1 cellular context compared by ENCODE assay signal in genomic region chr3:8441969-8442559, GRCh38.
A peak's percentile ranks its signal among the peaks of the same experiment; 100 is the strongest.
TF ChIP-seq lines count a peak whose summit lies in the region.

No MANE protein-coding gene starts in this region.

TF ChIP-seq in A549, 52 proteins besides CTCF, POLR2A, EP300 and RAD21 (continued from another document):
- TF ChIP-seq, protein P1, sequence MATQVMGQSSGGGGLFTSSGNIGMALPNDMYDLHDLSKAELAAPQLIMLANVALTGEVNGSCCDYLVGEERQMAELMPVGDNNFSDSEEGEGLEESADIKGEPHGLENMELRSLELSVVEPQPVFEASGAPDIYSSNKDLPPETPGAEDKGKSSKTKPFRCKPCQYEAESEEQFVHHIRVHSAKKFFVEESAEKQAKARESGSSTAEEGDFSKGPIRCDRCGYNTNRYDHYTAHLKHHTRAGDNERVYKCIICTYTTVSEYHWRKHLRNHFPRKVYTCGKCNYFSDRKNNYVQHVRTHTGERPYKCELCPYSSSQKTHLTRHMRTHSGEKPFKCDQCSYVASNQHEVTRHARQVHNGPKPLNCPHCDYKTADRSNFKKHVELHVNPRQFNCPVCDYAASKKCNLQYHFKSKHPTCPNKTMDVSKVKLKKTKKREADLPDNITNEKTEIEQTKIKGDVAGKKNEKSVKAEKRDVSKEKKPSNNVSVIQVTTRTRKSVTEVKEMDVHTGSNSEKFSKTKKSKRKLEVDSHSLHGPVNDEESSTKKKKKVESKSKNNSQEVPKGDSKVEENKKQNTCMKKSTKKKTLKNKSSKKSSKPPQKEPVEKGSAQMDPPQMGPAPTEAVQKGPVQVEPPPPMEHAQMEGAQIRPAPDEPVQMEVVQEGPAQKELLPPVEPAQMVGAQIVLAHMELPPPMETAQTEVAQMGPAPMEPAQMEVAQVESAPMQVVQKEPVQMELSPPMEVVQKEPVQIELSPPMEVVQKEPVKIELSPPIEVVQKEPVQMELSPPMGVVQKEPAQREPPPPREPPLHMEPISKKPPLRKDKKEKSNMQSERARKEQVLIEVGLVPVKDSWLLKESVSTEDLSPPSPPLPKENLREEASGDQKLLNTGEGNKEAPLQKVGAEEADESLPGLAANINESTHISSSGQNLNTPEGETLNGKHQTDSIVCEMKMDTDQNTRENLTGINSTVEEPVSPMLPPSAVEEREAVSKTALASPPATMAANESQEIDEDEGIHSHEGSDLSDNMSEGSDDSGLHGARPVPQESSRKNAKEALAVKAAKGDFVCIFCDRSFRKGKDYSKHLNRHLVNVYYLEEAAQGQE (IDR thresholded peaks at IDR 0.05) = no peak
- TF ChIP-seq NR3C1 (IDR thresholded peaks at IDR 0.05) (no peak), HOXA7 (CRISPR knock-in tag; IDR thresholded peaks at IDR 0.05) (no peak), ELK1 (IDR thresholded peaks at IDR 0.05; ENCODE audit: low read depth, low read length) (no peak), NPAS2 (CRISPR knock-in tag; IDR thresholded peaks at IDR 0.05; ENCODE audit: borderline replicate concordance) (no peak), CHD2 (IDR thresholded peaks at IDR 0.05; ENCODE audit: low read length, partially characterized antibody) (no peak), ZFP36 (IDR thresholded peaks at IDR 0.05; ENCODE audit: borderline replicate concordance, partially characterized antibody) (no peak), RFX5 (IDR thresholded peaks at IDR 0.05) (no peak), ESRRA (IDR thresholded peaks at IDR 0.05; ENCODE audit: borderline replicate concordance, low read length) (no peak), SREBF2 (IDR thresholded peaks at IDR 0.05) (no peak), JUNB (IDR thresholded peaks at IDR 0.05) (no peak), ZC3H11A (IDR thresholded peaks at IDR 0.05) (no peak), CHD4 (IDR thresholded peaks at IDR 0.05; ENCODE audit: borderline replicate concordance) (0 out of 2 replicates have a peak, but pooled peaks have one; percentile 41), EHMT2 (IDR thresholded peaks at IDR 0.05; ENCODE audit: low read depth) (no peak), PHF8 (IDR thresholded peaks at IDR 0.05; ENCODE audit: borderline replicate concordance, low read depth) (no peak), RCOR1 (IDR thresholded peaks at IDR 0.05; ENCODE audit: low read depth, low read length) (no peak; the same call in 1 of the 2 replicates), CEBPB (IDR thresholded peaks at IDR 0.05) (no peak), CBX8 (IDR thresholded peaks at IDR 0.05) (no peak), BHLHE40 (IDR thresholded peaks at IDR 0.05; ENCODE audit: low read depth, low read length) (no peak), RARB (CRISPR knock-in tag; IDR thresholded peaks at IDR 0.05) (no peak), TP53 (CRISPR knock-in tag; IDR thresholded peaks at IDR 0.05) (0 out of 2 replicates have a peak, but pooled peaks have one; percentile 49), MAFK (IDR thresholded peaks at IDR 0.05; ENCODE audit: partially characterized antibody) (no peak), ZNF302 (CRISPR knock-in tag; IDR thresholded peaks at IDR 0.05) (no peak), HEYL (CRISPR knock-in tag; IDR thresholded peaks at IDR 0.05) (no peak), SMC3 (IDR thresholded peaks at IDR 0.05) (peak; percentile 94), USF2 (IDR thresholded peaks at IDR 0.05) (no peak), CBX2 (IDR thresholded peaks at IDR 0.05; ENCODE audit: borderline replicate concordance, low read depth) (no peak), POLR2AphosphoS2 (conservative IDR thresholded peaks at IDR 0.05; ENCODE audit: low read length) (no peak), E2F6 (IDR thresholded peaks at IDR 0.05; ENCODE audit: borderline replicate concordance, low read depth) (no peak), BCL3 (IDR thresholded peaks at IDR 0.05) (no peak), GATA3 (IDR thresholded peaks at IDR 0.05; ENCODE audit: borderline replicate concordance) (no peak), MYC (IDR thresholded peaks at IDR 0.05; ENCODE audit: borderline replicate concordance, low read length) (no peak), RNF2 (IDR thresholded peaks at IDR 0.05; ENCODE audit: borderline replicate concordance, low read depth) (no peak), HES2 (IDR thresholded peaks at IDR 0.05) (no peak), MAX (IDR thresholded peaks at IDR 0.05) (no peak), MAZ (IDR thresholded peaks at IDR 0.05; ENCODE audit: borderline replicate concordance, low read depth, low read length) (no peak), FOSB (CRISPR knock-in tag; IDR thresholded peaks at IDR 0.05) (no peak), HMGXB4 (CRISPR knock-in tag; IDR thresholded peaks at IDR 0.05; ENCODE audit: borderline replicate concordance) (no peak), HOXB13 (CRISPR knock-in tag; IDR thresholded peaks at IDR 0.05; ENCODE audit: low read depth) (0 out of 2 replicates have a peak, but pooled peaks have one; percentile 38), EHF (CRISPR knock-in tag; IDR thresholded peaks at IDR 0.05) (no peak), HDAC2 (IDR thresholded peaks at IDR 0.05) (peak; percentile 79)
- TF ChIP-seq, protein P2, sequence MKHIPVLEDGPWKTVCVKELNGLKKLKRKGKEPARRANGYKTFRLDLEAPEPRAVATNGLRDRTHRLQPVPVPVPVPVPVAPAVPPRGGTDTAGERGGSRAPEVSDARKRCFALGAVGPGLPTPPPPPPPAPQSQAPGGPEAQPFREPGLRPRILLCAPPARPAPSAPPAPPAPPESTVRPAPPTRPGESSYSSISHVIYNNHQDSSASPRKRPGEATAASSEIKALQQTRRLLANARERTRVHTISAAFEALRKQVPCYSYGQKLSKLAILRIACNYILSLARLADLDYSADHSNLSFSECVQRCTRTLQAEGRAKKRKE (CRISPR knock-in tag; IDR thresholded peaks at IDR 0.05; ENCODE audit: low read depth) = no peak
